ENCODE assay signal across 8 cellular contexts in genomic region chr19:10835089-10835753, GRCh38. TPM values are rescaled to one million over a fixed set of nuclear protein-coding genes. Genes with fewer than 3 reads are reported as not detected.
DNase-seq lines count a peak whose midpoint lies in the region; ATAC-seq, FAIRE-seq and TF ChIP-seq lines count a peak whose summit lies in the region.

No MANE protein-coding gene starts in this region.

- H3K9me3 ChIP-seq in A549 (peaks cover 7% of the 10 kb centered on the region), HAP-1 (peaks cover 5% of the 10 kb centered on the region), adrenal gland (replicated peaks in 1 of 3) (no peaks in the 10 kb centered on the region), iPS-20b (ENCODE audit: insufficient read depth, low read depth, low read length) (peaks cover 6% of the 10 kb centered on the region; the same call in 1 of the 2 replicates)

- H3K4me3 Mint-ChIP-seq in stimulated activated naive CD8-positive, alpha-beta T cell treated with anti-CD3 and anti-CD28 coated beads, Interleukin-15, amount 100 ng/mL, for 72 hours: peak overlapping the region; percentile 90 to 96

- H3K27ac ChIP-seq in A549 (peak overlapping the region in 1 of 2 experiments; percentile 99; a peak in 3 of 6 replicates), adrenal gland (peak overlapping the region; percentile 6 to 99 (median 97)), iPS-20b (ENCODE audit: low read length) (no peak overlapping the region)

- CTCF ChIA-PET in A549 (lab: Yijun Ruan, JAX): interaction anchor here (0.6 to 6.7 kb wide), 7 partner anchors 13 to 1892 kb away, joined by 3 to 65 read pairs (median 5); partner anchors contain the start of gene DNM2

- no peak for TF ChIP-seq EP300 in A549 (IDR thresholded peaks at IDR 0.05)

- no peak for TF ChIP-seq RAD21 in A549 (conservative IDR thresholded peaks at IDR 0.05 in 1 of 2, IDR thresholded peaks at IDR 0.05 in 1 of 2)

- POLR2A ChIA-PET in A549 (lab: Yijun Ruan, JAX): interaction anchor here (0.9 to 2.2 kb wide), 5 partner anchors 11 to 118 kb away, joined by 3 to 23 read pairs (median 5); partner anchors contain the start of gene DNM2

- TF ChIP-seq POLR2A in A549 (IDR thresholded peaks at IDR 0.05; ENCODE audit: low read length) (no peak), adrenal gland (IDR thresholded peaks at IDR 0.05) (no peak)

- H3K4me3 ChIP-seq in A549 (peak overlapping the region; percentile 25; the same call in 1 of the 3 replicates), HAP-1 (peak overlapping the region; percentile 9), adrenal gland (peak overlapping the region in 2 of 4 donors; percentile 20 to 43), iPS-20b (ENCODE audit: low read length) (peak overlapping the region; percentile 66)

- H3K4me1 Mint-ChIP-seq in stimulated activated naive CD8-positive, alpha-beta T cell treated with anti-CD3 and anti-CD28 coated beads, Interleukin-15, amount 100 ng/mL, for 72 hours: peaks cover 31% of the 10 kb centered on the region

- no peaks in the 10 kb centered on the region for H3K27me3 Mint-ChIP-seq in stimulated activated naive CD8-positive, alpha-beta T cell treated with anti-CD3 and anti-CD28 coated beads, Interleukin-15, amount 100 ng/mL, for 72 hours

- H3K9me3 Mint-ChIP-seq in stimulated activated naive CD8-positive, alpha-beta T cell treated with anti-CD3 and anti-CD28 coated beads, Interleukin-15, amount 100 ng/mL, for 72 hours: peaks cover 5 to 7% of the 10 kb centered on the region in 2 donors

- ATAC-seq in A549 (no peak; a peak in 1 of 6 replicates), GM21786 (IDR thresholded peaks at IDR 0.05; ENCODE audit: unreplicated experiment) (no peak)
- peak; percentile 0 for ATAC-seq in stimulated activated naive CD8-positive, alpha-beta T cell treated with anti-CD3 and anti-CD28 coated beads, Interleukin-15, amount 100 ng/mL, for 72 hours

- H3K27ac Mint-ChIP-seq in stimulated activated naive CD8-positive, alpha-beta T cell treated with anti-CD3 and anti-CD28 coated beads, Interleukin-15, amount 100 ng/mL, for 72 hours: peak overlapping the region; percentile 99

- peak in 1 of 2 experiments; percentile 94 for DNase-seq in A549 (ENCODE audit: low read depth in 1 of 2, low spot score in 1 of 2)
- DNase-seq in HAP-1 (ENCODE audit: low spot score in 2 of 2): no peak
- peak in 5 of 7 donors; percentile 55 to 75 (median 67) for DNase-seq in adrenal gland
- DNase-seq in stimulated activated naive CD8-positive, alpha-beta T cell treated with anti-CD3 and anti-CD28 coated beads, Interleukin-15, amount 100 ng/mL, for 72 hours: no peak
- DNase-seq in NCI-H526 treated with DMSO at 0.1 percent for 48 hours (lab: John Stamatoyannopoulos, UW): no peak
- no peak for DNase-seq in activated CD4-positive, CD25-positive, alpha-beta regulatory T cell treated with anti-CD3 and anti-CD28 coated beads, Interleukin-2, amount 50 U/mL, for 72 hours

- TF ChIP-seq CTCF in A549 (IDR thresholded peaks at IDR 0.05) (no peak), adrenal gland (IDR thresholded peaks at IDR 0.05) (no peak)

- peak overlapping the region; percentile 48; the same call in 1 of the 2 replicates for H3K9ac ChIP-seq in iPS-20b (ENCODE audit: low read depth, low read length)

- intact Hi-C loops in adrenal gland (cut with DNase I): no loop called here

- H3K36me3 ChIP-seq in HAP-1 (replicated peaks): peaks cover 19% of the 10 kb centered on the region
- peaks cover 0 to 36% of the 10 kb centered on the region in 2 donors for H3K36me3 ChIP-seq in adrenal gland (replicated peaks in 1 of 2)
- H3K36me3 ChIP-seq in iPS-20b (ENCODE audit: insufficient read depth, low read depth, low read length): peaks cover 28% of the 10 kb centered on the region

- WGBS in A549 (ENCODE audit: missing lambda C conversion rate): 44% methylated on average over 18 of the region's 32 CpGs
- 30 to 42% (median 39%) methylated on average over 7 to 32 of the region's 32 CpGs for WGBS in adrenal gland, 4 donors

- in situ Hi-C loops in HAP-1 (cut with MboI; ENCODE audit: low sequenced_read_pairs): no loop called here

- peaks cover 8% of the 10 kb centered on the region; the same call in 2 of the 3 replicates for H3K4me1 ChIP-seq in A549
- H3K4me1 ChIP-seq in HAP-1: peaks cover 14% of the 10 kb centered on the region
- peaks cover 6 to 14% of the 10 kb centered on the region in 2 donors for H3K4me1 ChIP-seq in adrenal gland (replicated peaks in 1 of 2)
- H3K4me1 ChIP-seq in iPS-20b (ENCODE audit: insufficient read depth, low read length): no peaks in the 10 kb centered on the region

- H3K27me3 ChIP-seq in HAP-1 (ENCODE audit: low read depth): no peaks in the 10 kb centered on the region
- H3K27me3 ChIP-seq in adrenal gland: no peaks in the 10 kb centered on the region
- H3K27me3 ChIP-seq in iPS-20b (ENCODE audit: insufficient read depth, low read length): peaks cover 4% of the 10 kb centered on the region; the same call in 1 of the 2 replicates

- peak overlapping the region; percentile 63 for H3K4me2 ChIP-seq in A549

- FAIRE-seq in A549 (lab: Jason Lieb, UNC): no peak

TF ChIP-seq in A549, 52 proteins besides CTCF, POLR2A, EP300 and RAD21:
- TF ChIP-seq MAFK (IDR thresholded peaks at IDR 0.05; ENCODE audit: partially characterized antibody): peak; percentile 54
- TF ChIP-seq ZNF302 (CRISPR knock-in tag; IDR thresholded peaks at IDR 0.05): no peak

RNA-seq across cellular contexts. Expression of gene TMED1, which starts 0.8 kb away (rescaled TPM):
- polyA plus RNA-seq in A549 (2011; rRNA removed) (29.3 and 29.9 TPM in 2 replicates), A549 (2017; fragmentation: RNase III; extraction: RNeasy Plus Mini Kit Qiagen cat#74134 plus additional on column Dnase treatment) (36.2 to 37.4 TPM (median 37.0 TPM) in 3 replicates), adrenal gland (10 to 100 TPM; 12.5 to 49.6 (median 34.9) TPM)
- polyA plus RNA-seq in A549 (2012; cell fraction: cytosol; rRNA removed): 49.9 and 54.2 TPM in 2 replicates
- 33.5 and 43.0 TPM in 2 replicates for polyA plus RNA-seq in A549 (2012; cell fraction: nucleus; rRNA removed)
- polyA minus RNA-seq in A549 (2011; rRNA and poly(A)+ RNA removed): 9.7 and 10.7 TPM in 2 replicates
- 100 to 1,000 TPM in 1 of 8 donors, 10 to 100 TPM in 7; 36.5 to 103 (median 51.7) TPM for total RNA-seq in adrenal gland

RNA-seq across cellular contexts. Expression of gene C19orf38, which starts 13.0 kb away (rescaled TPM):
- 0.13 and 0.40 TPM in 2 replicates for polyA plus RNA-seq in A549 (2011; rRNA removed)
- 0.08 and 0.09 TPM in 2 replicates for polyA plus RNA-seq in A549 (2012; cell fraction: cytosol; rRNA removed)
- 0.10 and 0.56 TPM in 2 replicates for polyA plus RNA-seq in A549 (2012; cell fraction: nucleus; rRNA removed)
- polyA plus RNA-seq in A549 (2017; fragmentation: RNase III; extraction: RNeasy Plus Mini Kit Qiagen cat#74134 plus additional on column Dnase treatment): 0.09 to 0.12 TPM (median 0.10 TPM) in 3 replicates
- polyA minus RNA-seq in A549 (2011; rRNA and poly(A)+ RNA removed): 0.68 TPM in 1 of 2 replicates, not detected in the other
- 1 to 10 TPM in 6 of 8 donors, under 1 TPM in 2; 0.30 to 5.6 (median 1.9) TPM for total RNA-seq in adrenal gland
- polyA plus RNA-seq in adrenal gland: 1 to 10 TPM; 1.1 to 2.0 (median 1.9) TPM

RNA-seq across cellular contexts. Expression of gene CARM1, which starts 36.1 kb away (rescaled TPM):
- polyA plus RNA-seq in A549 (2011; rRNA removed) (14.3 and 15.2 TPM in 2 replicates), A549 (2017; fragmentation: RNase III; extraction: RNeasy Plus Mini Kit Qiagen cat#74134 plus additional on column Dnase treatment) (31.4 to 32.2 TPM (median 31.8 TPM) in 3 replicates), adrenal gland (10 to 100 TPM; 13.8 to 38.1 (median 20.4) TPM)
- polyA plus RNA-seq in A549 (2012; cell fraction: cytosol; rRNA removed): 55.5 and 75.2 TPM in 2 replicates
- 59.7 and 93.6 TPM in 2 replicates for polyA plus RNA-seq in A549 (2012; cell fraction: nucleus; rRNA removed)
- 22.0 and 30.3 TPM in 2 replicates for polyA minus RNA-seq in A549 (2011; rRNA and poly(A)+ RNA removed)
- total RNA-seq in adrenal gland: 10 to 100 TPM in 7 of 8 donors, 1 to 10 TPM in 1; 8.2 to 36.3 (median 24.0) TPM

Comparison
In these comparisons a context has a peak if more than half of its experiments do, and no peak if none do; other contexts are left out.
1. DNase-seq: peak in adrenal gland (5 of 7); none in HAP-1 (0 of 2), stimulated activated naive CD8-positive, alpha-beta T cell treated with anti-CD3 and anti-CD28 coated beads, Interleukin-15, amount 100 ng/mL, for 72 hours (0 of 2), NCI-H526 treated with DMSO at 0.1 percent for 48 hours (single experiment) and activated CD4-positive, CD25-positive, alpha-beta regulatory T cell treated with anti-CD3 and anti-CD28 coated beads, Interleukin-2, amount 50 U/mL, for 72 hours (single experiment).